ENCODE assay signal across 30 cellular contexts in genomic region chr1:228325267-228325666, GRCh38.
"Had no signal": no experiment of that assay in that cellular context is flagged by ENCODE, and none has a peak within 500 bp of the region (broad histone marks: within the 10 kb centered on the region; RNA-seq: fewer than 3 reads in every experiment).

No MANE protein-coding gene starts in this region.

- FAIRE-seq: astrocyte, bronchial epithelial cell had no signal

- H3K4me1 ChIP-seq: adrenal gland, ascending aorta, body of pancreas, breast epithelium had no signal

- H3K27ac ChIP-seq: adrenal gland, ascending aorta, body of pancreas, brain microvascular endothelial cell, breast epithelium, cardiac muscle cell had no signal

- H3K36me3 ChIP-seq: adrenal gland, brain microvascular endothelial cell had no signal

- DNase-seq: activated effector memory CD4-positive, alpha-beta T cell treated with anti-CD3 and anti-CD28 coated beads, Interleukin-2, amount 50 U/mL, for 16 hours; activated effector memory CD4-positive, alpha-beta T cell treated with Interleukin-2 at 50 U/mL for 16 hours; activated gamma-delta T cell; activated gamma-delta T cell treated with Interleukin-2 at 50 U/mL for 16 hours; activated naive CD4-positive, alpha-beta T cell; activated naive CD4-positive, alpha-beta T cell treated with anti-CD3 and anti-CD28 coated beads for 36 hours; activated naive CD4-positive, alpha-beta T cell treated with anti-CD3 and anti-CD28 coated beads, Interleukin-2, amount 10 ng/mL, durations not matched to agents 7 days and 5 days; activated naive CD4-positive, alpha-beta T cell treated with anti-CD3 and anti-CD28 coated beads, Interleukin-2, amount 50 U/mL, for 16 hours; activated naive CD4-positive, alpha-beta T cell treated with Interleukin-2 at 50 U/mL for 16 hours; activated naive CD8-positive, alpha-beta T cell treated with anti-CD3 and anti-CD28 coated beads for 36 hours; activated naive CD8-positive, alpha-beta T cell treated with anti-CD3 and anti-CD28 coated beads, Interleukin-2, amount 10 ng/mL, durations not matched to agents 7 days and 5 days; activated naive CD8-positive, alpha-beta T cell treated with anti-CD3 and anti-CD28 coated beads, Interleukin-2, amount 50 U/mL, for 24 hours; activated T-cell treated with anti-CD3 and anti-CD28 coated beads, Interleukin-2, amount 50 U/mL, for 4 hours; activated T-cell treated with anti-CD3 and anti-CD28 coated beads, Interleukin-2, amount 50 U/mL, for 48 hours; activated T-cell treated with anti-CD3 and anti-CD28 coated beads, Interleukin-2, amount 50 U/mL, for 72 hours; adrenal gland; amniotic stem cell; amygdala; anterior cingulate cortex; aorta; body of pancreas; brain microvascular endothelial cell; caudate nucleus; central memory CD4-positive, alpha-beta T cell; cerebellar nuclear complex had no signal

- H3K9me3 ChIP-seq: adrenal gland, body of pancreas had no signal

- H3K4me3 ChIP-seq: adrenal gland, ascending aorta, body of pancreas, breast epithelium, cardiac muscle cell had no signal
